1 cellular context compared by ENCODE assay signal in the genomic region with DNA sequence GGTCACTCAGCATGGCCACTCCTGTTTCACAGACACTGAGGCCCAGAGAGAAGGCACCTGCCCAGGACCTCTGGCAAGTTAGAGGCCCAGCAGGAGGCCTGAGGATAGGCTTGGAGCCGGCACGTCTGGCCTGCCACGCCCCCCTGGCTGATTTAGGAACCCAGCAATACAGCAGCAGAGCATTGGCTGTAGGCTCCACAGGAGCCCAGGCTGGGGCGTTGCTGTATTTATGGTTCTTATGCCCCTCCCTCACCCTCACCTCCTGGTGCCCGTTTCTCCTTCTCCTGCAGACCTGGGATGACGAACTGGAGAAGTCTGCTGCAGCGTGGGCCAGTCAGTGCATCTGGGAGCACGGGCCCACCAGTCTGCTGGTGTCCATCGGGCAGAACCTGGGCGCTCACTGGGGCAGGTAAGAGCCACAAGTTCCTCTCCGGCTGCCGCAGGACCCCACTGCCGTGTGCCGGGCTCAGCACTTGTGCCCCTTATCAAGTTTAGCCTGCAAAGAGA.
TF ChIP-seq lines count a peak whose summit lies in the region.

No MANE protein-coding gene starts in this region.

TF ChIP-seq in H1, 55 proteins besides CTCF, POLR2A, EP300 and RAD21 (continued from another document):
- TF ChIP-seq, protein P1, sequence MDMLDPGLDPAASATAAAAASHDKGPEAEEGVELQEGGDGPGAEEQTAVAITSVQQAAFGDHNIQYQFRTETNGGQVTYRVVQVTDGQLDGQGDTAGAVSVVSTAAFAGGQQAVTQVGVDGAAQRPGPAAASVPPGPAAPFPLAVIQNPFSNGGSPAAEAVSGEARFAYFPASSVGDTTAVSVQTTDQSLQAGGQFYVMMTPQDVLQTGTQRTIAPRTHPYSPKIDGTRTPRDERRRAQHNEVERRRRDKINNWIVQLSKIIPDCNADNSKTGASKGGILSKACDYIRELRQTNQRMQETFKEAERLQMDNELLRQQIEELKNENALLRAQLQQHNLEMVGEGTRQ (IDR thresholded peaks at IDR 0.05; ENCODE audit: low read length): no peak
- TF ChIP-seq CHD1 (IDR thresholded peaks at IDR 0.05; ENCODE audit: low read depth, low read length) (no peak), BCL11A (IDR thresholded peaks at IDR 0.05; ENCODE audit: low read depth in 2 of 2, low read length in 2 of 2) (no peak), NRF1 (IDR thresholded peaks at IDR 0.05; ENCODE audit: low read depth, low read length) (no peak), RBBP5 (IDR thresholded peaks at IDR 0.05; ENCODE audit: borderline replicate concordance, low read depth, low read length) (no peak)
